Comparison of ENCODE assay signal across 1 cellular context in the genomic region with DNA sequence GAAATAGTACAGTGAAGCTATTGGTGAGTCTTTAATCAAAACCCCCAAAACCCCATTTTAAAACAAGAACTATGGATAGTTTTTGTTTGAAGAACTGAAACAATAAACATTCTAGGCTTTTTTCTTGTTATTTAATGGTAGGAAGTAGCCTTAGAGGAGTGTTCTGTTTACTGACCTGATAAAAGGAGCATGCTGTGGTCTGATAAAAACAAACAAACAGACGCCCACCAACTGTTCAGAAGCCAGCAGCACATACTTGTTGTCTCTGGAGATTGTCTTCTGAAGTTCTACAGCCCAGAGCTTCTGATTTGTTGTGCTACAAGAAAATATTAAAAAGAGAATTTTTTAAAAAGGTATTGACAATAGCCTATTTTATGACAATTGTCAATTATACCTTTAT.
TF ChIP-seq lines count a peak whose summit lies in the region.

No MANE protein-coding gene starts in this region.

TF ChIP-seq in K562, 482 proteins besides CTCF, POLR2A, EP300 and RAD21 (continued from another document):
- TF ChIP-seq, protein P1, sequence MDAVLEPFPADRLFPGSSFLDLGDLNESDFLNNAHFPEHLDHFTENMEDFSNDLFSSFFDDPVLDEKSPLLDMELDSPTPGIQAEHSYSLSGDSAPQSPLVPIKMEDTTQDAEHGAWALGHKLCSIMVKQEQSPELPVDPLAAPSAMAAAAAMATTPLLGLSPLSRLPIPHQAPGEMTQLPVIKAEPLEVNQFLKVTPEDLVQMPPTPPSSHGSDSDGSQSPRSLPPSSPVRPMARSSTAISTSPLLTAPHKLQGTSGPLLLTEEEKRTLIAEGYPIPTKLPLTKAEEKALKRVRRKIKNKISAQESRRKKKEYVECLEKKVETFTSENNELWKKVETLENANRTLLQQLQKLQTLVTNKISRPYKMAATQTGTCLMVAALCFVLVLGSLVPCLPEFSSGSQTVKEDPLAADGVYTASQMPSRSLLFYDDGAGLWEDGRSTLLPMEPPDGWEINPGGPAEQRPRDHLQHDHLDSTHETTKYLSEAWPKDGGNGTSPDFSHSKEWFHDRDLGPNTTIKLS (IDR thresholded peaks at IDR 0.05; ENCODE audit: borderline replicate concordance, low read depth) = no peak
- peak; percentile 58 for TF ChIP-seq TCF3 (CRISPR knock-in tag; IDR thresholded peaks at IDR 0.05)
